ENCODE assay signal across 22 cellular contexts in genomic region chr5:147689436-147689835, GRCh38.
DNase-seq lines count a peak whose midpoint lies in the region; ATAC-seq and TF ChIP-seq lines count a peak whose summit lies in the region.
"Had no signal": no experiment of that assay in that cellular context is flagged by ENCODE, and none has a peak within 500 bp of the region (broad histone marks: within the 10 kb centered on the region; RNA-seq: fewer than 3 reads in every experiment).

No MANE protein-coding gene starts in this region.

- H3K4me1 Mint-ChIP-seq in osteocyte (ENCODE audit: unreplicated experiment) = peaks cover 11% of the 10 kb centered on the region
- H3K4me1 Mint-ChIP-seq: activated naive CD4-positive, alpha-beta T cell treated with anti-CD3 and anti-CD28 coated beads, Interleukin-2, amount 10 ng/mL, durations not matched to agents 7 days and 5 days had no signal

- H3K36me3 ChIP-seq in esophagus squamous epithelium = no peaks in the 10 kb centered on the region
- H3K36me3 ChIP-seq: right lobe of liver, upper lobe of right lung had no signal

- WGBS in esophagus squamous epithelium, 2 donors = 35 to 43% methylated on average over 3 of the region's 3 CpGs

- H3K27me3 Mint-ChIP-seq in osteocyte (ENCODE audit: unreplicated experiment) = no peaks in the 10 kb centered on the region
- H3K27me3 Mint-ChIP-seq: activated naive CD4-positive, alpha-beta T cell treated with anti-CD3 and anti-CD28 coated beads, Interleukin-2, amount 10 ng/mL, durations not matched to agents 7 days and 5 days had no signal

- no peaks in the 10 kb centered on the region for H3K9me3 Mint-ChIP-seq in osteocyte (ENCODE audit: unreplicated experiment)
- H3K9me3 Mint-ChIP-seq: activated naive CD4-positive, alpha-beta T cell treated with anti-CD3 and anti-CD28 coated beads, Interleukin-2, amount 10 ng/mL, durations not matched to agents 7 days and 5 days; activated T-helper 1 cell treated with anti-CD3 and anti-CD28 coated beads, Interleukin-12 subunit alpha, Interleukin-12 subunit beta, Interleukin-2, Interleukin-4 antibody, amounts not matched to agents 30 ng/mL and 10 ng/mL and 1 ng/mL, durations not matched to agents 14 hours and 24 hours and 36 hours; GM23338; immature natural killer cell had no signal

- peak overlapping the region in 3 of 4 donors; percentile 25 to 37 (median 34) for H3K27ac ChIP-seq in esophagus squamous epithelium
- H3K27ac ChIP-seq: BLaER1 treated with 17β-estradiol and CSF1 and Interleukin-3, amounts not matched to agents 10 nM and 100 nM; foreskin keratinocyte; right lobe of liver; upper lobe of right lung had no signal

- intact Hi-C loops in left ventricle myocardium superior (cut with micrococcal nuclease) (no loop called here), left cardiac atrium (cut with DNase I) (no loop called here), esophagus squamous epithelium (cut with DNase I) (no loop called here)

- DNase-seq in left ventricle myocardium superior = no peak
- no peak for DNase-seq in left cardiac atrium
- DNase-seq in esophagus squamous epithelium (lab: John Stamatoyannopoulos, UW) = no peak
- DNase-seq in osteocyte (ENCODE audit: extremely low spot score, unreplicated experiment) = no peak
- DNase-seq in NK-92 treated with Interleukin-12 subunit alpha and Interleukin-12 subunit beta, amount 100 ng/mL, for 24 hours (lab: John Stamatoyannopoulos, UW) = no peak
- no peak for DNase-seq in C1 segment of cervical spinal cord (lab: John Stamatoyannopoulos, UW)
- DNase-seq: activated CD4-positive, alpha-beta T cell treated with anti-CD3 and anti-CD28 coated beads, Interleukin-2, amount 50 U/mL, for 4 hours; activated CD4-positive, CD25-positive, alpha-beta regulatory T cell; activated naive CD4-positive, alpha-beta T cell treated with anti-CD3 and anti-CD28 coated beads, Interleukin-2, amount 10 ng/mL, durations not matched to agents 7 days and 5 days; DND-41; foreskin keratinocyte; immature natural killer cell; NCI-H2029 treated with DMSO at 0.1 percent for 48 hours; NCI-H510A; right lobe of liver; stimulated activated CD4-positive, alpha-beta T cell treated with anti-CD3 and anti-CD28 coated beads, Interleukin-15, amount 100 ng/mL, for 24 hours; upper lobe of right lung had no signal

- no peaks in the 10 kb centered on the region for H3K9me3 ChIP-seq in esophagus squamous epithelium
- H3K9me3 ChIP-seq: BLaER1 treated with 17β-estradiol and CSF1 and Interleukin-3, amounts not matched to agents 10 nM and 100 nM; right lobe of liver; upper lobe of right lung had no signal

- peak overlapping the region; percentile 9 for H3K27ac Mint-ChIP-seq in osteocyte (ENCODE audit: unreplicated experiment)
- H3K27ac Mint-ChIP-seq: activated naive CD4-positive, alpha-beta T cell treated with anti-CD3 and anti-CD28 coated beads, Interleukin-2, amount 10 ng/mL, durations not matched to agents 7 days and 5 days; activated T-helper 1 cell treated with anti-CD3 and anti-CD28 coated beads, Interleukin-12 subunit alpha, Interleukin-12 subunit beta, Interleukin-2, Interleukin-4 antibody, amounts not matched to agents 30 ng/mL and 10 ng/mL and 1 ng/mL, durations not matched to agents 14 hours and 24 hours and 36 hours; GM23338; immature natural killer cell had no signal

- H3K4me3 Mint-ChIP-seq in osteocyte (ENCODE audit: unreplicated experiment) = no peak overlapping the region
- H3K4me3 Mint-ChIP-seq: activated naive CD4-positive, alpha-beta T cell treated with anti-CD3 and anti-CD28 coated beads, Interleukin-2, amount 10 ng/mL, durations not matched to agents 7 days and 5 days; activated T-helper 1 cell treated with anti-CD3 and anti-CD28 coated beads, Interleukin-12 subunit alpha, Interleukin-12 subunit beta, Interleukin-2, Interleukin-4 antibody, amounts not matched to agents 30 ng/mL and 10 ng/mL and 1 ng/mL, durations not matched to agents 14 hours and 24 hours and 36 hours; GM23338; immature natural killer cell had no signal

- H3K4me3 ChIP-seq in esophagus squamous epithelium = no peak overlapping the region
- H3K4me3 ChIP-seq: BLaER1 treated with 17β-estradiol and CSF1 and Interleukin-3, amounts not matched to agents 10 nM and 100 nM; GM23338; right lobe of liver; upper lobe of right lung had no signal

- no peaks in the 10 kb centered on the region for H3K36me3 Mint-ChIP-seq in osteocyte (ENCODE audit: unreplicated experiment)
- H3K36me3 Mint-ChIP-seq: activated naive CD4-positive, alpha-beta T cell treated with anti-CD3 and anti-CD28 coated beads, Interleukin-2, amount 10 ng/mL, durations not matched to agents 7 days and 5 days; immature natural killer cell had no signal

- TF ChIP-seq CTCF in esophagus squamous epithelium (IDR thresholded peaks at IDR 0.05) (no peak), osteocyte (IDR thresholded peaks at IDR 0.05) (no peak)

- ATAC-seq in left ventricle myocardium superior = peak; percentile 60
- no peak for ATAC-seq in left cardiac atrium
- ATAC-seq in HG03521 (IDR thresholded peaks at IDR 0.05; ENCODE audit: unreplicated experiment) = no peak
- no peak for ATAC-seq in HG03378 (IDR thresholded peaks at IDR 0.05; ENCODE audit: unreplicated experiment)
- ATAC-seq: foreskin keratinocyte had no signal

- TF ChIP-seq POLR2A in esophagus squamous epithelium (IDR thresholded peaks at IDR 0.05) = no peak

- peaks cover 0 to 10% (median 0%) of the 10 kb centered on the region in 4 donors for H3K27me3 ChIP-seq in esophagus squamous epithelium
- H3K27me3 ChIP-seq: BLaER1 treated with 17β-estradiol and CSF1 and Interleukin-3, amounts not matched to agents 10 nM and 100 nM; right lobe of liver; upper lobe of right lung had no signal

- peaks cover 0 to 5% (median 0%) of the 10 kb centered on the region in 3 donors for H3K4me1 ChIP-seq in esophagus squamous epithelium
- H3K4me1 ChIP-seq: foreskin keratinocyte, right lobe of liver, upper lobe of right lung had no signal
